In genomic region chr2:142944264-142944663, GRCh38 we compare ENCODE assay signal across 1 cellular context.
TF ChIP-seq lines count a peak whose summit lies in the region.

No MANE protein-coding gene starts in this region.

TF ChIP-seq in SK-N-SH treated with all-trans-retinoic acid at 6 μM for 48 hours, 23 proteins besides CTCF, POLR2A, EP300 and RAD21 (continued from another document):
- TF ChIP-seq PPARA (CRISPR knock-in tag; IDR thresholded peaks at IDR 0.05; ENCODE audit: borderline replicate concordance) (no peak), CREB5 (CRISPR knock-in tag; IDR thresholded peaks at IDR 0.05; ENCODE audit: low read depth) (no peak), TSHZ2 (CRISPR knock-in tag; IDR thresholded peaks at IDR 0.05) (no peak), ZNF8 (CRISPR knock-in tag; IDR thresholded peaks at IDR 0.05) (no peak), TCF4 (CRISPR knock-in tag; IDR thresholded peaks at IDR 0.05; ENCODE audit: borderline replicate concordance) (no peak)
